In genomic region chr5:146877783-146878470, GRCh38 we compare ENCODE assay signal across 9 cellular contexts.
A peak's percentile ranks its signal among the peaks of the same experiment; 100 is the strongest.
DNase-seq lines count a peak whose midpoint lies in the region; ATAC-seq lines count a peak whose summit lies in the region.
"Had no signal": no experiment of that assay in that cellular context is flagged by ENCODE, and none has a peak within 500 bp of the region (broad histone marks: within the 10 kb centered on the region; RNA-seq: fewer than 3 reads in every experiment).

No MANE protein-coding gene starts in this region.

- H3K27ac ChIP-seq in angular gyrus (ENCODE audit: low read depth, low read length) (peak overlapping the region; percentile 81), iPS DF 6.9 (ENCODE audit: low read length) (no peak overlapping the region)

- peak; percentile 48 for DNase-seq in NCI-H2029 (lab: John Stamatoyannopoulos, UW)
- no peak for DNase-seq in NCI-H2029 treated with DMSO at 0.1 percent for 48 hours (lab: John Stamatoyannopoulos, UW)
- DNase-seq in NCI-H345 (lab: John Stamatoyannopoulos, UW) = peak; percentile 55
- DNase-seq in iPS DF 6.9 (ENCODE audit: low read depth, low spot score) = no peak
- peak; percentile 81 for DNase-seq in retina
- no peak for DNase-seq in GM19240 (ENCODE audit: insufficient read length, low spot score)
- DNase-seq: DND-41 had no signal

- WGBS in iPS DF 6.9 (ENCODE audit: insufficient coverage, insufficient read length) = no CpG with 5 or more reads among the region's 58 CpGs

- no peak for ATAC-seq in HG03039 (IDR thresholded peaks at IDR 0.05; ENCODE audit: unreplicated experiment)

- H3K9me3 ChIP-seq in iPS DF 6.9 (ENCODE audit: control insufficient read depth, insufficient read depth, low read length) = no peaks in the 10 kb centered on the region

- H3K4me1 ChIP-seq in iPS DF 6.9 (ENCODE audit: control insufficient read depth, insufficient read depth, low read length) = no peaks in the 10 kb centered on the region; the same call in 1 of the 2 replicates

- peaks cover 6% of the 10 kb centered on the region; the same call in 1 of the 2 replicates for H3K27me3 ChIP-seq in iPS DF 6.9 (ENCODE audit: control insufficient read depth, insufficient read depth, low read length)

- peak overlapping the region; percentile 89; the same call in 1 of the 2 replicates for H3K4me3 ChIP-seq in iPS DF 6.9 (ENCODE audit: low read length)

- H3K36me3 ChIP-seq in iPS DF 6.9 (ENCODE audit: control insufficient read depth, insufficient read depth, low read length) = no peaks in the 10 kb centered on the region

Comparison
In these comparisons a context has a peak if more than half of its experiments do, and no peak if none do; other contexts are left out.
1. DNase-seq: peak in NCI-H2029 (single experiment), NCI-H345 (single experiment) and retina (single experiment); none in NCI-H2029 treated with DMSO at 0.1 percent for 48 hours (single experiment), iPS DF 6.9 (single experiment) and GM19240 (single experiment).